1 cellular context compared by ENCODE assay signal in the genomic region with DNA sequence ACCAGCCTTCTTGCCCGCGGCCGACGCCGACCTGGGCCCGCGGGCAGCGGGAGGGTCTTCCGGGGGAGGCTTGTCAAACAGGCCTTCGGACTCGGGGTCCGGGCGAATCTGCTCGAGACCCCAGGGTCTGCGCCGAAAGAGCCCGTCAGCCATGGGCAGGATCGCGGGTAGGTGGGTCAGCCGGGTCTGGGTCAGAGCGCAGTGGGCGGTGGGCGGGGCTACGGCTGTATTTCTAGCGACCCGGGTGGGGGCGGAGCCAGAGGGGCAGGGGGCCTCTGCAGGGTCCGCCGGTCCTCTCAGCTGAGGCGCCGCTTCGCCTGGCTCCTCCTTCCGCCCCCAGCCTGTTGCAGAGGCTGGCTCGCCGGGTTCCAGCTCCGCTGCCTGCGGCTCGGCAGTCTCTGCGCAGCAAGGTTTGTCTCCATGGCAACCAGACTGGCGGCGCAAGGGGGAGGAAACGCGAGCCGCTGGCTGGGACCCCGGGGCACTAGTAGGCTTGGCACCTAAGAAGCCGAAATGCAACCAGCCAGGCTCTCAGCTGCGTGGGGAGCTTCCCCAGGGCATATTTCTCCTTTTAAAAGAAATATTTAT.
TF ChIP-seq lines count a peak whose summit lies in the region.

No MANE protein-coding gene starts in this region.

TF ChIP-seq in HepG2, 621 proteins besides CTCF, POLR2A, EP300 and RAD21 (continued from another document and continues in another):
- TF ChIP-seq ZBTB40 (IDR thresholded peaks at IDR 0.05) = no peak
- TF ChIP-seq ZBTB40 (CRISPR knock-in tag; IDR thresholded peaks at IDR 0.05) = peak; percentile 50; the same call in 1 of the 2 replicates
- no peak for TF ChIP-seq ZNF619 (CRISPR knock-in tag; IDR thresholded peaks at IDR 0.05)
- peak; percentile 34; the same call in 1 of the 2 replicates for TF ChIP-seq SNAPC2 (CRISPR knock-in tag; IDR thresholded peaks at IDR 0.05)
- TF ChIP-seq, protein P1, sequence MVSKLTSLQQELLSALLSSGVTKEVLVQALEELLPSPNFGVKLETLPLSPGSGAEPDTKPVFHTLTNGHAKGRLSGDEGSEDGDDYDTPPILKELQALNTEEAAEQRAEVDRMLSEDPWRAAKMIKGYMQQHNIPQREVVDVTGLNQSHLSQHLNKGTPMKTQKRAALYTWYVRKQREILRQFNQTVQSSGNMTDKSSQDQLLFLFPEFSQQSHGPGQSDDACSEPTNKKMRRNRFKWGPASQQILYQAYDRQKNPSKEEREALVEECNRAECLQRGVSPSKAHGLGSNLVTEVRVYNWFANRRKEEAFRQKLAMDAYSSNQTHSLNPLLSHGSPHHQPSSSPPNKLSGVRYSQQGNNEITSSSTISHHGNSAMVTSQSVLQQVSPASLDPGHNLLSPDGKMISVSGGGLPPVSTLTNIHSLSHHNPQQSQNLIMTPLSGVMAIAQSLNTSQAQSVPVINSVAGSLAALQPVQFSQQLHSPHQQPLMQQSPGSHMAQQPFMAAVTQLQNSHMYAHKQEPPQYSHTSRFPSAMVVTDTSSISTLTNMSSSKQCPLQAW (CRISPR knock-in tag; IDR thresholded peaks at IDR 0.05) = no peak
- peak; percentile 76 for TF ChIP-seq SAP130 (CRISPR knock-in tag; IDR thresholded peaks at IDR 0.05; ENCODE audit: low read depth)
- peak; percentile 68; the same call in 1 of the 2 replicates for TF ChIP-seq TARDBP (CRISPR knock-in tag; IDR thresholded peaks at IDR 0.05)
- no peak for TF ChIP-seq SYNCRIP (IDR thresholded peaks at IDR 0.05; ENCODE audit: insufficient read depth, low read depth, low read length)
- no peak for TF ChIP-seq TFDP2 (CRISPR knock-in tag; IDR thresholded peaks at IDR 0.05)
- peak; percentile 60; the same call in 1 of the 2 replicates for TF ChIP-seq KAT7 (CRISPR knock-in tag; IDR thresholded peaks at IDR 0.05; ENCODE audit: borderline replicate concordance)
- TF ChIP-seq ZNF441 (CRISPR knock-in tag; IDR thresholded peaks at IDR 0.05; ENCODE audit: borderline replicate concordance) = peak; percentile 73; the same call in 1 of the 2 replicates
- TF ChIP-seq HNF4A (CRISPR knock-in tag; IDR thresholded peaks at IDR 0.05) = peak; percentile 26; the same call in 1 of the 2 replicates
- TF ChIP-seq RFX1 (IDR thresholded peaks at IDR 0.05) = peak; percentile 75
- TF ChIP-seq RFX3 (CRISPR knock-in tag; IDR thresholded peaks at IDR 0.05) = peak; percentile 92
- no peak; the same call in 1 of the 2 replicates for TF ChIP-seq ZNF790 (CRISPR knock-in tag; IDR thresholded peaks at IDR 0.05; ENCODE audit: borderline replicate concordance)
- peak; percentile 77 for TF ChIP-seq POLR2AphosphoS5 (IDR thresholded peaks at IDR 0.05; ENCODE audit: low read depth, low read length)
- peak; percentile 43; the same call in 1 of the 2 replicates for TF ChIP-seq ARNT2 (CRISPR knock-in tag; IDR thresholded peaks at IDR 0.05; ENCODE audit: low read depth)
- TF ChIP-seq, protein P2, sequence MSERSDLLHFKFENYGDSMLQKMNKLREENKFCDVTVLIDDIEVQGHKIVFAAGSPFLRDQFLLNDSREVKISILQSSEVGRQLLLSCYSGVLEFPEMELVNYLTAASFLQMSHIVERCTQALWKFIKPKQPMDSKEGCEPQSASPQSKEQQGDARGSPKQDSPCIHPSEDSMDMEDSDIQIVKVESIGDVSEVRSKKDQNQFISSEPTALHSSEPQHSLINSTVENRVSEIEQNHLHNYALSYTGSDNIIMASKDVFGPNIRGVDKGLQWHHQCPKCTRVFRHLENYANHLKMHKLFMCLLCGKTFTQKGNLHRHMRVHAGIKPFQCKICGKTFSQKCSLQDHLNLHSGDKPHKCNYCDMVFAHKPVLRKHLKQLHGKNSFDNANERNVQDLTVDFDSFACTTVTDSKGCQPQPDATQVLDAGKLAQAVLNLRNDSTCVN (CRISPR knock-in tag; IDR thresholded peaks at IDR 0.05; ENCODE audit: borderline replicate concordance) = 0 out of 2 replicates have a peak, but pooled peaks have one; percentile 30
- TF ChIP-seq ZFP37 (CRISPR knock-in tag; IDR thresholded peaks at IDR 0.05; ENCODE audit: borderline replicate concordance) = no peak
- 0 out of 2 replicates have a peak, but pooled peaks have one; percentile 68 for TF ChIP-seq BORCS8-MEF2B (CRISPR knock-in tag; IDR thresholded peaks at IDR 0.05)
- no peak for TF ChIP-seq MIXL1 (CRISPR knock-in tag; IDR thresholded peaks at IDR 0.05)
- no peak for TF ChIP-seq JUN (CRISPR knock-in tag; IDR thresholded peaks at IDR 0.05)
- TF ChIP-seq, protein P3, sequence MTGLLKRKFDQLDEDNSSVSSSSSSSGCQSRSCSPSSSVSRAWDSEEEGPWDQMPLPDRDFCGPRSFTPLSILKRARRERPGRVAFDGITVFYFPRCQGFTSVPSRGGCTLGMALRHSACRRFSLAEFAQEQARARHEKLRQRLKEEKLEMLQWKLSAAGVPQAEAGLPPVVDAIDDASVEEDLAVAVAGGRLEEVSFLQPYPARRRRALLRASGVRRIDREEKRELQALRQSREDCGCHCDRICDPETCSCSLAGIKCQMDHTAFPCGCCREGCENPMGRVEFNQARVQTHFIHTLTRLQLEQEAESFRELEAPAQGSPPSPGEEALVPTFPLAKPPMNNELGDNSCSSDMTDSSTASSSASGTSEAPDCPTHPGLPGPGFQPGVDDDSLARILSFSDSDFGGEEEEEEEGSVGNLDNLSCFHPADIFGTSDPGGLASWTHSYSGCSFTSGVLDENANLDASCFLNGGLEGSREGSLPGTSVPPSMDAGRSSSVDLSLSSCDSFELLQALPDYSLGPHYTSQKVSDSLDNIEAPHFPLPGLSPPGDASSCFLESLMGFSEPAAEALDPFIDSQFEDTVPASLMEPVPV (CRISPR knock-in tag; IDR thresholded peaks at IDR 0.05) = peak; percentile 56; the same call in 1 of the 2 replicates
- TF ChIP-seq, protein P4, sequence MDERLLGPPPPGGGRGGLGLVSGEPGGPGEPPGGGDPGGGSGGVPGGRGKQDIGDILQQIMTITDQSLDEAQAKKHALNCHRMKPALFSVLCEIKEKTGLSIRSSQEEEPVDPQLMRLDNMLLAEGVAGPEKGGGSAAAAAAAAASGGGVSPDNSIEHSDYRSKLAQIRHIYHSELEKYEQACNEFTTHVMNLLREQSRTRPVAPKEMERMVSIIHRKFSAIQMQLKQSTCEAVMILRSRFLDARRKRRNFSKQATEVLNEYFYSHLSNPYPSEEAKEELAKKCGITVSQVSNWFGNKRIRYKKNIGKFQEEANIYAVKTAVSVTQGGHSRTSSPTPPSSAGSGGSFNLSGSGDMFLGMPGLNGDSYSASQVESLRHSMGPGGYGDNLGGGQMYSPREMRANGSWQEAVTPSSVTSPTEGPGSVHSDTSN (CRISPR knock-in tag; IDR thresholded peaks at IDR 0.05) = no peak
- no peak for TF ChIP-seq ZNF749 (CRISPR knock-in tag; IDR thresholded peaks at IDR 0.05; ENCODE audit: borderline replicate concordance)
- TF ChIP-seq DPF2 (CRISPR knock-in tag; IDR thresholded peaks at IDR 0.05; ENCODE audit: borderline replicate concordance, low read depth) = no peak
- TF ChIP-seq ZNF552 (CRISPR knock-in tag; IDR thresholded peaks at IDR 0.05; ENCODE audit: borderline replicate concordance) = peak; percentile 59; the same call in 1 of the 2 replicates
- no peak for TF ChIP-seq SOX6 (IDR thresholded peaks at IDR 0.05)
- peak; percentile 42; the same call in 1 of the 2 replicates for TF ChIP-seq SOX6 (CRISPR knock-in tag; IDR thresholded peaks at IDR 0.05)
- peak; percentile 80; the same call in 1 of the 2 replicates for TF ChIP-seq ZBED4 (CRISPR knock-in tag; IDR thresholded peaks at IDR 0.05; ENCODE audit: borderline replicate concordance)
- TF ChIP-seq, protein P5, sequence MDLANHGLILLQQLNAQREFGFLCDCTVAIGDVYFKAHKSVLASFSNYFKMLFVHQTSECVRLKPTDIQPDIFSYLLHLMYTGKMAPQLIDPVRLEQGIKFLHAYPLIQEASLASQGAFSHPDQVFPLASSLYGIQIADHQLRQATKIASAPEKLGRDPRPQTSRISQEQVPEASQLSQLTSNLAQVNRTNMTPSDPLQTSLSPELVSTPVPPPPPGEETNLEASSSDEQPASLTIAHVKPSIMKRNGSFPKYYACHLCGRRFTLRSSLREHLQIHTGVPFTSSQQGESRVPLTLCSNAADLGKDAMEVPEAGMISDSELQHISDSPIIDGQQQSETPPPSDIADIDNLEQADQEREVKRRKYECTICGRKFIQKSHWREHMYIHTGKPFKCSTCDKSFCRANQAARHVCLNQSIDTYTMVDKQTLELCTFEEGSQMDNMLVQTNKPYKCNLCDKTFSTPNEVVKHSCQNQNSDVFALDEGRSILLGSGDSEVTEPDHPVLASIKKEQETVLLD (CRISPR knock-in tag; IDR thresholded peaks at IDR 0.05; ENCODE audit: low read depth) = no peak
- peak; percentile 99 for TF ChIP-seq HNRNPLL (IDR thresholded peaks at IDR 0.05; ENCODE audit: low read depth, low read length, poor library complexity, severe bottlenecking)
- no peak for TF ChIP-seq ZNF562 (CRISPR knock-in tag; IDR thresholded peaks at IDR 0.05; ENCODE audit: borderline replicate concordance)
